Comparison of ENCODE assay signal across 1 cellular context in the genomic region with DNA sequence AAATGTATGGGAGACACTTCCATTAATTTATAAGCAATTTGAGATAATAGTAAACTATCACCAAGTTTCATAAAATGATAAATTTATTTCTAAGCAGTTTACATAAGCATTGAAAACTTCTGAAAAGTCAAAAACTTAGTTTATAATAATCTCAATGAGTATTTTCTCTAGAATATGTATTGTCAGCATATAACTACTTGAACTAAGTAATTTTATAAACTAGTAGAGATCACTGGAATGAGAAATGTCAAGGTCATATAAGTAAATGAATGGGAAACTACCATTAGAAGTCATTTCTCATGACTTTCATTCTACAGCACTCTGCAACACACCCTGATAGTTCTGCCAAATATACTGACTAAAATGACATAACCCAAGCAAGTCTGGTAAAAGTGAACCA.
A peak's percentile ranks its signal among the peaks of the same experiment; 100 is the strongest.
TF ChIP-seq lines count a peak whose summit lies in the region.

No MANE protein-coding gene starts in this region.

TF ChIP-seq in HepG2, 621 proteins besides CTCF, POLR2A, EP300 and RAD21:
- TF ChIP-seq ZNF891 (CRISPR knock-in tag; IDR thresholded peaks at IDR 0.05) (no peak), RBFOX2 (IDR thresholded peaks at IDR 0.05; ENCODE audit: low read depth, low read length) (peak; percentile 51), FLYWCH1 (CRISPR knock-in tag; IDR thresholded peaks at IDR 0.05) (no peak), MAFF (IDR thresholded peaks at IDR 0.05; ENCODE audit: low read depth, low read length) (peak; percentile 54; the same call in 1 of the 2 replicates), MAFK (conservative IDR thresholded peaks at IDR 0.05 in 1 of 2, IDR thresholded peaks at IDR 0.05 in 1 of 2; ENCODE audit: low read length in 2 of 2) (peak; percentile 60 to 80)
- TF ChIP-seq, protein P1, sequence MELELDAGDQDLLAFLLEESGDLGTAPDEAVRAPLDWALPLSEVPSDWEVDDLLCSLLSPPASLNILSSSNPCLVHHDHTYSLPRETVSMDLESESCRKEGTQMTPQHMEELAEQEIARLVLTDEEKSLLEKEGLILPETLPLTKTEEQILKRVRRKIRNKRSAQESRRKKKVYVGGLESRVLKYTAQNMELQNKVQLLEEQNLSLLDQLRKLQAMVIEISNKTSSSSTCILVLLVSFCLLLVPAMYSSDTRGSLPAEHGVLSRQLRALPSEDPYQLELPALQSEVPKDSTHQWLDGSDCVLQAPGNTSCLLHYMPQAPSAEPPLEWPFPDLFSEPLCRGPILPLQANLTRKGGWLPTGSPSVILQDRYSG (CRISPR knock-in tag; IDR thresholded peaks at IDR 0.05): no peak
